Comparison of ENCODE assay signal across 8 cellular contexts in genomic region chr12:123149828-123150272, GRCh38.
A peak's percentile ranks its signal among the peaks of the same experiment; 100 is the strongest.
DNase-seq lines count a peak whose midpoint lies in the region; ATAC-seq and TF ChIP-seq lines count a peak whose summit lies in the region.

No MANE protein-coding gene starts in this region.

- POLR2A ChIA-PET in AG04449 (lab: Yijun Ruan, JAX), result interaction anchor here (0.7 to 2.3 kb wide), 4 partner anchors 23 to 170 kb away, joined by 3 to 8 read pairs (median 4); partner anchors contain the start of genes ARL6IP4, MPHOSPH9 and MTRFR

- CTCF ChIA-PET in AG04449 (lab: Yijun Ruan, JAX), result interaction anchor here (0.6 to 1.3 kb wide), 4 partner anchors 19 to 110 kb away, joined by 3 to 4 read pairs (median 3); no protein-coding TSS in a partner anchor

- H3K4me3 ChIP-seq in AG04449 (ENCODE audit: low read depth, low read length) (peak overlapping the region; percentile 62), mucosa of rectum (ENCODE audit: low read length in 2 of 2) (peak overlapping the region; percentile 65 to 76)

- no peak overlapping the region for H3K27ac Mint-ChIP-seq in dendritic cell treated with granulocyte-macrophage colony-stimulating factor and Interleukin-4, amounts not matched to agents 40 ng/mL and 50 ng/mL, for 4 days

- no peak for DNase-seq in AG04449 (ENCODE audit: low read depth, low spot score)
- peak; percentile 26 for DNase-seq in NCI-H526 treated with DMSO at 0.1 percent for 48 hours (lab: John Stamatoyannopoulos, UW)
- DNase-seq in NCI-H1417 treated with DMSO at 0.1 percent for 48 hours (lab: John Stamatoyannopoulos, UW), result no peak
- DNase-seq in effector CD8-positive, alpha-beta T cell (lab: John Stamatoyannopoulos, UW), result no peak

- peaks cover 19% of the 10 kb centered on the region for H3K4me1 Mint-ChIP-seq in dendritic cell treated with granulocyte-macrophage colony-stimulating factor and Interleukin-4, amounts not matched to agents 40 ng/mL and 50 ng/mL, for 4 days (ENCODE audit: low read depth)

- no peaks in the 10 kb centered on the region for H3K36me3 Mint-ChIP-seq in dendritic cell treated with granulocyte-macrophage colony-stimulating factor and Interleukin-4, amounts not matched to agents 40 ng/mL and 50 ng/mL, for 4 days (ENCODE audit: low read depth)

- no peak for TF ChIP-seq CTCF in AG04449 (IDR thresholded peaks at IDR 0.05; ENCODE audit: insufficient read depth, low read length, missing control alignments)

- no peaks in the 10 kb centered on the region for H3K9me3 Mint-ChIP-seq in dendritic cell treated with granulocyte-macrophage colony-stimulating factor and Interleukin-4, amounts not matched to agents 40 ng/mL and 50 ng/mL, for 4 days

- H3K36me3 ChIP-seq in mucosa of rectum (ENCODE audit: control insufficient read depth in 2 of 2, insufficient read depth in 2 of 2, low read length in 2 of 2), result no peaks in the 10 kb centered on the region

- peak overlapping the region; percentile 64 to 78 for H3K27ac ChIP-seq in mucosa of rectum (ENCODE audit: low read depth in 2 of 2, low read length in 2 of 2)

- H3K9me3 ChIP-seq in mucosa of rectum (ENCODE audit: control insufficient read depth in 2 of 2, low read length in 2 of 2), result no peaks in the 10 kb centered on the region

- intact Hi-C loops in dendritic cell treated with granulocyte-macrophage colony-stimulating factor and Interleukin-4, amounts not matched to agents 40 ng/mL and 50 ng/mL, for 4 days (cut with micrococcal nuclease), result no loop called here

- peaks cover 27% of the 10 kb centered on the region for H3K27me3 Mint-ChIP-seq in dendritic cell treated with granulocyte-macrophage colony-stimulating factor and Interleukin-4, amounts not matched to agents 40 ng/mL and 50 ng/mL, for 4 days

- peaks cover 14 to 22% of the 10 kb centered on the region in 2 donors for H3K4me1 ChIP-seq in mucosa of rectum (ENCODE audit: control insufficient read depth in 2 of 2, insufficient read depth in 2 of 2, low read length in 2 of 2)

- H3K4me3 Mint-ChIP-seq in dendritic cell treated with granulocyte-macrophage colony-stimulating factor and Interleukin-4, amounts not matched to agents 40 ng/mL and 50 ng/mL, for 4 days, result peak overlapping the region; percentile 68

- H3K27me3 ChIP-seq in mucosa of rectum (ENCODE audit: control insufficient read depth in 2 of 2, insufficient read depth in 2 of 2, low read length in 2 of 2), result no peaks in the 10 kb centered on the region

- H3K9ac ChIP-seq in mucosa of rectum (ENCODE audit: low read depth in 1 of 2, low read length in 2 of 2), result peak overlapping the region; percentile 79 to 81

- ATAC-seq in HG03432 (IDR thresholded peaks at IDR 0.05; ENCODE audit: unreplicated experiment), result no peak
- ATAC-seq in GM18519 (IDR thresholded peaks at IDR 0.05; ENCODE audit: low FRiP score, unreplicated experiment), result no peak
